In genomic region chr3:196412704-196413103, GRCh38 we compare ENCODE assay signal across 14 cellular contexts. TPM values are rescaled to one million over a fixed set of nuclear protein-coding genes. Genes with fewer than 3 reads are reported as not detected.
DNase-seq lines count a peak whose midpoint lies in the region; ATAC-seq and TF ChIP-seq lines count a peak whose summit lies in the region.
"Had no signal": no experiment of that assay in that cellular context is flagged by ENCODE, and none has a peak within 500 bp of the region (broad histone marks: within the 10 kb centered on the region; RNA-seq: fewer than 3 reads in every experiment).

No MANE protein-coding gene starts in this region.

- peaks cover 11% of the 10 kb centered on the region for H3K9me3 Mint-ChIP-seq in activated T-cell treated with anti-CD3 and anti-CD28 coated beads, Interleukin-2, amount 50 U/mL, for 4 hours

- H3K4me1 Mint-ChIP-seq in activated T-cell treated with anti-CD3 and anti-CD28 coated beads, Interleukin-2, amount 50 U/mL, for 4 hours (ENCODE audit: low read depth): peaks cover 52% of the 10 kb centered on the region

- H4K20me1 ChIP-seq in MM.1S (ENCODE audit: insufficient read depth, low read length): 0 out of 2 replicates have a peak, but pooled peaks cover 8% of the 10 kb centered on the region

- H3K9ac ChIP-seq in MM.1S (ENCODE audit: low read length): no peak overlapping the region

- ATAC-seq in GM18498 (IDR thresholded peaks at IDR 0.05; ENCODE audit: unreplicated experiment) (peak; percentile 69), GM19395 (IDR thresholded peaks at IDR 0.05; ENCODE audit: unreplicated experiment) (peak; percentile 77), HG02884 (IDR thresholded peaks at IDR 0.05; ENCODE audit: unreplicated experiment) (peak; percentile 70), HG03439 (IDR thresholded peaks at IDR 0.05; ENCODE audit: unreplicated experiment) (no peak)
- ATAC-seq in activated T-cell treated with anti-CD3 and anti-CD28 coated beads, Interleukin-2, amount 50 U/mL, for 4 hours: no peak
- ATAC-seq: natural killer cell, PC-3 had no signal

- H3K4me1 ChIP-seq in MM.1S (ENCODE audit: low read length): no peaks in the 10 kb centered on the region
- H3K4me1 ChIP-seq: testis had no signal

- no peak overlapping the region for H3K4me3 ChIP-seq in MM.1S (ENCODE audit: low read length)
- H3K4me3 ChIP-seq: cardiac muscle cell, testis had no signal

- no peak overlapping the region for H3K27ac ChIP-seq in MM.1S (ENCODE audit: low read length)
- H3K27ac ChIP-seq: cardiac muscle cell, testis had no signal

- no peak overlapping the region for H3K4me3 Mint-ChIP-seq in activated T-cell treated with anti-CD3 and anti-CD28 coated beads, Interleukin-2, amount 50 U/mL, for 4 hours
- H3K4me3 Mint-ChIP-seq: activated naive CD8-positive, alpha-beta T cell treated with anti-CD3 and anti-CD28 coated beads, Interleukin-2, amount 10 ng/mL, durations not matched to agents 7 days and 5 days; natural killer cell had no signal

- peaks cover 100% of the 10 kb centered on the region for H3K79me2 ChIP-seq in MM.1S (ENCODE audit: low read length)

- no peaks in the 10 kb centered on the region for H3K27me3 Mint-ChIP-seq in activated T-cell treated with anti-CD3 and anti-CD28 coated beads, Interleukin-2, amount 50 U/mL, for 4 hours (ENCODE audit: low read depth)
- H3K27me3 Mint-ChIP-seq: activated naive CD8-positive, alpha-beta T cell treated with anti-CD3 and anti-CD28 coated beads, Interleukin-2, amount 10 ng/mL, durations not matched to agents 7 days and 5 days had no signal

- H3K9me2 ChIP-seq in MM.1S (replicated peaks; ENCODE audit: insufficient read depth, low read length): no peaks in the 10 kb centered on the region

- no peak for TF ChIP-seq CTCF in MM.1S (IDR thresholded peaks at IDR 0.05; ENCODE audit: low read length)

- no peaks in the 10 kb centered on the region for H3K36me3 ChIP-seq in MM.1S (replicated peaks; ENCODE audit: insufficient read depth, low read length)
- H3K36me3 ChIP-seq: cardiac muscle cell had no signal

- no peaks in the 10 kb centered on the region for H3K27me3 ChIP-seq in MM.1S (replicated peaks; ENCODE audit: insufficient read depth, low read length)
- H3K27me3 ChIP-seq: cardiac muscle cell, testis had no signal

- H3K9me3 ChIP-seq in MM.1S (replicated peaks; ENCODE audit: insufficient read depth, low read length): no peaks in the 10 kb centered on the region
- H3K9me3 ChIP-seq: testis had no signal

- H3F3A ChIP-seq in MM.1S (ENCODE audit: insufficient read depth, low read length): no peaks in the 10 kb centered on the region

- H3K36me3 Mint-ChIP-seq in activated T-cell treated with anti-CD3 and anti-CD28 coated beads, Interleukin-2, amount 50 U/mL, for 4 hours (ENCODE audit: insufficient read depth): peaks cover 11% of the 10 kb centered on the region

- peak; percentile 46 for DNase-seq in MV-4-11 (lab: John Stamatoyannopoulos, UW)
- DNase-seq in activated CD4-positive, alpha-beta T cell treated with anti-CD3 and anti-CD28 coated beads for 4 hours: no peak
- no peak for DNase-seq in activated T-cell treated with anti-CD3 and anti-CD28 coated beads, Interleukin-2, amount 50 U/mL, for 4 hours
- no peak for DNase-seq in MM.1S
- DNase-seq: activated naive CD8-positive, alpha-beta T cell treated with anti-CD3 and anti-CD28 coated beads, Interleukin-2, amount 10 ng/mL, durations not matched to agents 7 days and 5 days; natural killer cell; NCI-H1417; PC-3; testis had no signal

- H3K4me2 ChIP-seq in MM.1S (ENCODE audit: low read depth, low read length): no peak overlapping the region

- H2AFZ ChIP-seq in MM.1S (ENCODE audit: low read length): no peak overlapping the region

RNA-seq across cellular contexts. Expression of gene UBXN7, which starts 19.5 kb away (rescaled TPM):
- total RNA-seq in activated T-cell treated with anti-CD3 and anti-CD28 coated beads, Interleukin-2, amount 50 U/mL, for 4 hours: 10 to 100 TPM; 33.7 to 35.2 (median 34.7) TPM

Comparison
In these comparisons a context has a peak if more than half of its experiments do, and no peak if none do; other contexts are left out.
1. ATAC-seq: peak in GM18498 (single experiment), GM19395 (single experiment) and HG02884 (single experiment); none in HG03439 (single experiment) and activated T-cell treated with anti-CD3 and anti-CD28 coated beads, Interleukin-2, amount 50 U/mL, for 4 hours (0 of 2).